In genomic region chr19:35714601-35715354, GRCh38 we compare ENCODE assay signal across 8 cellular contexts. TPM values are rescaled to one million over a fixed set of nuclear protein-coding genes. Genes with fewer than 3 reads are reported as not detected.
DNase-seq lines count a peak whose midpoint lies in the region; ATAC-seq and TF ChIP-seq lines count a peak whose summit lies in the region.
"Had no signal": no experiment of that assay in that cellular context is flagged by ENCODE, and none has a peak within 500 bp of the region (broad histone marks: within the 10 kb centered on the region; RNA-seq: fewer than 3 reads in every experiment).

No MANE protein-coding gene starts in this region.

- CTCF ChIA-PET in activated CD4-positive, alpha-beta T cell treated with anti-CD3 and anti-CD28 coated beads, Interleukin-2, amount 10 ng/mL, durations not matched to agents 7 days and 5 days (lab: Charles Lee): interaction anchor here (0.6 to 6.0 kb wide), 9 partner anchors 10 to 362 kb away, joined by 3 to 72 read pairs (median 5); partner anchors contain the start of genes LIN37, PSENEN, U2AF1L4 and ZBTB32
- CTCF ChIA-PET in T-cell (lab: Charles Lee): interaction anchor here in 1 of 2 donors (1.0 kb wide), 2 partner anchors 12 to 33 kb away, joined by 3 read pairs; partner anchors contain the start of gene LIN37

- TF ChIP-seq CTCF in progenitor cell of endocrine pancreas (IDR thresholded peaks at IDR 0.05; ENCODE audit: unreplicated experiment): no peak

- POLR2A ChIA-PET in activated CD4-positive, alpha-beta T cell treated with anti-CD3 and anti-CD28 coated beads, Interleukin-2, amount 10 ng/mL, durations not matched to agents 7 days and 5 days (lab: Charles Lee): interaction anchor here (0.7 to 4.3 kb wide), 2 partner anchors 12 to 299 kb away, joined by 3 to 31 read pairs; no protein-coding TSS in a partner anchor
- POLR2A ChIA-PET in T-cell (lab: Charles Lee): no interaction called here

- peak overlapping the region; percentile 99 for H3K27ac Mint-ChIP-seq in activated CD4-positive, alpha-beta T cell treated with anti-CD3 and anti-CD28 coated beads, Interleukin-2, amount 10 ng/mL, durations not matched to agents 7 days and 5 days
- H3K27ac Mint-ChIP-seq in T-cell: peak overlapping the region; percentile 85 to 94
- H3K27ac Mint-ChIP-seq in progenitor cell of endocrine pancreas: peak overlapping the region; percentile 19

- peaks cover 9% of the 10 kb centered on the region for H3K36me3 Mint-ChIP-seq in activated CD4-positive, alpha-beta T cell treated with anti-CD3 and anti-CD28 coated beads, Interleukin-2, amount 10 ng/mL, durations not matched to agents 7 days and 5 days (ENCODE audit: low read depth)
- peaks cover 3% of the 10 kb centered on the region for H3K36me3 Mint-ChIP-seq in T-cell
- no peaks in the 10 kb centered on the region for H3K36me3 Mint-ChIP-seq in progenitor cell of endocrine pancreas (ENCODE audit: insufficient read depth)

- DNase-seq in activated CD4-positive, alpha-beta T cell treated with anti-CD3 and anti-CD28 coated beads, Interleukin-2, amount 10 ng/mL, durations not matched to agents 7 days and 5 days: peak; percentile 38
- no peak for DNase-seq in activated CD4-positive, alpha-beta T cell treated with anti-CD3 and anti-CD28 coated beads for 4 hours
- no peak for DNase-seq in T-cell
- no peak for DNase-seq in progenitor cell of endocrine pancreas (ENCODE audit: low spot score, unreplicated experiment)
- DNase-seq in kidney tubule cell (ENCODE audit: low spot score): no peak
- DNase-seq: aorta, COR-L47 had no signal

- peaks cover 78% of the 10 kb centered on the region for H3K4me1 Mint-ChIP-seq in activated CD4-positive, alpha-beta T cell treated with anti-CD3 and anti-CD28 coated beads, Interleukin-2, amount 10 ng/mL, durations not matched to agents 7 days and 5 days
- peaks cover 63 to 74% (median 71%) of the 10 kb centered on the region in 3 donors for H3K4me1 Mint-ChIP-seq in T-cell
- H3K4me1 Mint-ChIP-seq in progenitor cell of endocrine pancreas (ENCODE audit: low read depth): peaks cover 21% of the 10 kb centered on the region

- no peaks in the 10 kb centered on the region for H3K9me3 Mint-ChIP-seq in activated CD4-positive, alpha-beta T cell treated with anti-CD3 and anti-CD28 coated beads, Interleukin-2, amount 10 ng/mL, durations not matched to agents 7 days and 5 days
- H3K9me3 Mint-ChIP-seq in T-cell (no peaks in the 10 kb centered on the region), progenitor cell of endocrine pancreas (ENCODE audit: low read depth) (no peaks in the 10 kb centered on the region)

- H3K4me3 Mint-ChIP-seq in activated CD4-positive, alpha-beta T cell treated with anti-CD3 and anti-CD28 coated beads, Interleukin-2, amount 10 ng/mL, durations not matched to agents 7 days and 5 days: peak overlapping the region; percentile 87
- H3K4me3 Mint-ChIP-seq in T-cell (peak overlapping the region; percentile 29 to 100 (median 58)), progenitor cell of endocrine pancreas (ENCODE audit: low read depth) (peak overlapping the region; percentile 56)

- ATAC-seq in T-cell (replicated peaks in 1 of 4) (no peak), GM19035 (IDR thresholded peaks at IDR 0.05; ENCODE audit: unreplicated experiment) (no peak)

- H3K27me3 Mint-ChIP-seq in activated CD4-positive, alpha-beta T cell treated with anti-CD3 and anti-CD28 coated beads, Interleukin-2, amount 10 ng/mL, durations not matched to agents 7 days and 5 days: no peaks in the 10 kb centered on the region
- H3K27me3 Mint-ChIP-seq in T-cell (no peaks in the 10 kb centered on the region), progenitor cell of endocrine pancreas (no peaks in the 10 kb centered on the region)

RNA-seq across cellular contexts. Expression of gene KMT2B, which starts 3.0 kb away (rescaled TPM):
- total RNA-seq in activated CD4-positive, alpha-beta T cell treated with anti-CD3 and anti-CD28 coated beads, Interleukin-2, amount 10 ng/mL, durations not matched to agents 7 days and 5 days: 10 to 100 TPM; 65.1 to 67.2 TPM
- total RNA-seq in T-cell (100 to 1,000 TPM in 1 of 5 donors, 10 to 100 TPM in 4; 76.4 to 107 (median 92.5) TPM), progenitor cell of endocrine pancreas (65.0 and 70.2 TPM in 2 replicates)

RNA-seq across cellular contexts. Expression of gene ZBTB32, which starts 10.4 kb away (rescaled TPM):
- 10 to 100 TPM; 15.4 to 17.3 TPM for total RNA-seq in activated CD4-positive, alpha-beta T cell treated with anti-CD3 and anti-CD28 coated beads, Interleukin-2, amount 10 ng/mL, durations not matched to agents 7 days and 5 days
- total RNA-seq in T-cell (1 to 10 TPM; 1.2 to 4.1 (median 2.0) TPM), progenitor cell of endocrine pancreas (not detected in 2 replicates)

RNA-seq across cellular contexts. Expression of gene IGFLR1, which starts 27.5 kb away (rescaled TPM):
- 10 to 100 TPM; 53.7 to 54.6 TPM for total RNA-seq in activated CD4-positive, alpha-beta T cell treated with anti-CD3 and anti-CD28 coated beads, Interleukin-2, amount 10 ng/mL, durations not matched to agents 7 days and 5 days
- total RNA-seq in T-cell (100 to 1,000 TPM in 2 of 5 donors, 10 to 100 TPM in 3; 54.7 to 123 (median 98.1) TPM), progenitor cell of endocrine pancreas (5.1 TPM in 2 replicates)

RNA-seq across cellular contexts. Expression of gene U2AF1L4, which starts 30.4 kb away (rescaled TPM):
- total RNA-seq in activated CD4-positive, alpha-beta T cell treated with anti-CD3 and anti-CD28 coated beads, Interleukin-2, amount 10 ng/mL, durations not matched to agents 7 days and 5 days: 10 to 100 TPM; 35.0 to 38.1 TPM
- total RNA-seq in T-cell: 10 to 100 TPM; 40.2 to 74.1 (median 49.3) TPM
- 35.5 and 37.4 TPM in 2 replicates for total RNA-seq in progenitor cell of endocrine pancreas

RNA-seq across cellular contexts. Expression of gene PSENEN, which starts 30.7 kb away (rescaled TPM):
- 10 to 100 TPM; 41.7 to 46.3 TPM for total RNA-seq in activated CD4-positive, alpha-beta T cell treated with anti-CD3 and anti-CD28 coated beads, Interleukin-2, amount 10 ng/mL, durations not matched to agents 7 days and 5 days
- total RNA-seq in T-cell (10 to 100 TPM; 21.2 to 33.5 (median 24.5) TPM), progenitor cell of endocrine pancreas (81.4 and 83.8 TPM in 2 replicates)

Comparison
In these comparisons a context has a peak if more than half of its experiments do, and no peak if none do; other contexts are left out.
1. H3K27ac Mint-ChIP-seq: peak in every context shown above with its lines; median percentile 99 in activated CD4-positive, alpha-beta T cell treated with anti-CD3 and anti-CD28 coated beads, Interleukin-2, amount 10 ng/mL, durations not matched to agents 7 days and 5 days; 90 in T-cell; 19 in progenitor cell of endocrine pancreas.